In the genomic region with DNA sequence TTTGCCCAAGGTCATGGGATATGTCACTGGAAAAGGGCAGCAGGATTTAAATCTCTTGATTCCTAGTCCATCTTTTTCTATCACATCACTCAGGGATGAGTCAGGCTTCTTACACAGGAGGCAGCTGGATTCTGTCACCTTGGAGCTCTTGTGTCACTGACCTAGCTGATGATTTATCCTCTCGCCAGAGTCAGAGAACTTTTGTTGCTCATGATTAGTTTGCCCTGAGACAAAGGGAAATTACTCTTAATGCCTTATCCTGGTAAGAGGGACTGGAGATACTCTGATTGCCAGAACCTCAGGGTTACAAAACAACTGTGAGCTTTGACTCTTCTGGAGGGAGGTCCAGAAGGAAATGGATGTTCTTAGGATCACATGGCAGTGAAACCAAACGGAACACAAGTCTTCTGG, we compare ENCODE assay signal across 12 cellular contexts. TPM values are rescaled to one million over a fixed set of nuclear protein-coding genes. Genes with fewer than 3 reads are reported as not detected.
A peak's percentile ranks its signal among the peaks of the same experiment; 100 is the strongest.
DNase-seq lines count a peak whose midpoint lies in the region; ATAC-seq and TF ChIP-seq lines count a peak whose summit lies in the region.
"Had no signal": no experiment of that assay in that cellular context is flagged by ENCODE, and none has a peak within 500 bp of the region (broad histone marks: within the 10 kb centered on the region; RNA-seq: fewer than 3 reads in every experiment).

No MANE protein-coding gene starts in this region.

- H3K36me3 ChIP-seq in left ventricle myocardium inferior (peaks cover 42% of the 10 kb centered on the region), smooth muscle cell (ENCODE audit: low read depth) (no peaks in the 10 kb centered on the region)

- no peak overlapping the region for H3K4me3 Mint-ChIP-seq in activated T-helper 17 cell treated with anti-CD3 and anti-CD28 coated beads, Interleukin-2, amount 50 U/mL, for 72 hours
- no peak overlapping the region for H3K4me3 Mint-ChIP-seq in activated CD8-positive, alpha-beta T cell treated with anti-CD3 and anti-CD28 coated beads, Interleukin-2, amount 10 ng/mL, durations not matched to agents 7 days and 5 days
- H3K4me3 Mint-ChIP-seq in naive thymus-derived CD8-positive, alpha-beta T cell: no peak overlapping the region
- H3K4me3 Mint-ChIP-seq: stimulated activated naive CD8-positive, alpha-beta T cell treated with anti-CD3 and anti-CD28 coated beads, Interleukin-15, amount 100 ng/mL, for 72 hours had no signal

- H3K9me3 Mint-ChIP-seq in activated T-helper 17 cell treated with anti-CD3 and anti-CD28 coated beads, Interleukin-2, amount 50 U/mL, for 72 hours: no peaks in the 10 kb centered on the region
- H3K9me3 Mint-ChIP-seq in activated CD8-positive, alpha-beta T cell treated with anti-CD3 and anti-CD28 coated beads, Interleukin-2, amount 10 ng/mL, durations not matched to agents 7 days and 5 days (ENCODE audit: insufficient read depth): no peaks in the 10 kb centered on the region
- H3K9me3 Mint-ChIP-seq in naive thymus-derived CD8-positive, alpha-beta T cell: no peaks in the 10 kb centered on the region
- H3K9me3 Mint-ChIP-seq: stimulated activated naive CD8-positive, alpha-beta T cell treated with anti-CD3 and anti-CD28 coated beads, Interleukin-15, amount 100 ng/mL, for 72 hours had no signal

- no peaks in the 10 kb centered on the region for H3K27me3 ChIP-seq in left ventricle myocardium inferior (ENCODE audit: low read depth)
- no peaks in the 10 kb centered on the region for H3K27me3 ChIP-seq in smooth muscle cell (ENCODE audit: low read depth)

- peak overlapping the region; percentile 56 for H3K27ac ChIP-seq in left ventricle myocardium inferior (replicated peaks)
- peak overlapping the region; percentile 81 for H3K27ac ChIP-seq in smooth muscle cell (ENCODE audit: low read depth)

- H3K27ac Mint-ChIP-seq in activated T-helper 17 cell treated with anti-CD3 and anti-CD28 coated beads, Interleukin-2, amount 50 U/mL, for 72 hours: no peak overlapping the region
- H3K27ac Mint-ChIP-seq in activated CD8-positive, alpha-beta T cell treated with anti-CD3 and anti-CD28 coated beads, Interleukin-2, amount 10 ng/mL, durations not matched to agents 7 days and 5 days: no peak overlapping the region
- peak overlapping the region in 2 of 10 donors; percentile 24 to 31 for H3K27ac Mint-ChIP-seq in naive thymus-derived CD8-positive, alpha-beta T cell
- H3K27ac Mint-ChIP-seq: stimulated activated naive CD8-positive, alpha-beta T cell treated with anti-CD3 and anti-CD28 coated beads, Interleukin-15, amount 100 ng/mL, for 72 hours had no signal

- peaks cover 45% of the 10 kb centered on the region for H3K36me3 Mint-ChIP-seq in activated T-helper 17 cell treated with anti-CD3 and anti-CD28 coated beads, Interleukin-2, amount 50 U/mL, for 72 hours (ENCODE audit: low read depth)
- peaks cover 19% of the 10 kb centered on the region for H3K36me3 Mint-ChIP-seq in activated CD8-positive, alpha-beta T cell treated with anti-CD3 and anti-CD28 coated beads, Interleukin-2, amount 10 ng/mL, durations not matched to agents 7 days and 5 days (ENCODE audit: low read depth)
- peaks cover 0 to 54% (median 5%) of the 10 kb centered on the region in 3 donors for H3K36me3 Mint-ChIP-seq in naive thymus-derived CD8-positive, alpha-beta T cell

- peak overlapping the region; percentile 41 for H3K9ac ChIP-seq in smooth muscle cell (ENCODE audit: low read depth)

- H3K79me2 ChIP-seq in smooth muscle cell (ENCODE audit: low read depth): no peaks in the 10 kb centered on the region

- ATAC-seq in activated T-helper 17 cell treated with anti-CD3 and anti-CD28 coated beads, Interleukin-2, amount 50 U/mL, for 72 hours (replicated peaks): peak; percentile 26
- ATAC-seq in HG02588 (IDR thresholded peaks at IDR 0.05; ENCODE audit: unreplicated experiment): no peak
- ATAC-seq in activated CD8-positive, alpha-beta T cell treated with anti-CD3 and anti-CD28 coated beads, Interleukin-2, amount 10 ng/mL, durations not matched to agents 7 days and 5 days: no peak
- ATAC-seq in naive thymus-derived CD8-positive, alpha-beta T cell: no peak
- ATAC-seq: stimulated activated naive CD8-positive, alpha-beta T cell treated with anti-CD3 and anti-CD28 coated beads, Interleukin-15, amount 100 ng/mL, for 72 hours had no signal

- H3K4me1 Mint-ChIP-seq in activated T-helper 17 cell treated with anti-CD3 and anti-CD28 coated beads, Interleukin-2, amount 50 U/mL, for 72 hours: no peaks in the 10 kb centered on the region
- H3K4me1 Mint-ChIP-seq in activated CD8-positive, alpha-beta T cell treated with anti-CD3 and anti-CD28 coated beads, Interleukin-2, amount 10 ng/mL, durations not matched to agents 7 days and 5 days (ENCODE audit: low read depth): no peaks in the 10 kb centered on the region
- H3K4me1 Mint-ChIP-seq in naive thymus-derived CD8-positive, alpha-beta T cell: peaks cover 0 to 7% (median 0%) of the 10 kb centered on the region in 4 donors

- no peak overlapping the region for H2AFZ ChIP-seq in smooth muscle cell (ENCODE audit: low read depth)

- no peaks in the 10 kb centered on the region for H3K27me3 Mint-ChIP-seq in activated T-helper 17 cell treated with anti-CD3 and anti-CD28 coated beads, Interleukin-2, amount 50 U/mL, for 72 hours
- no peaks in the 10 kb centered on the region for H3K27me3 Mint-ChIP-seq in activated CD8-positive, alpha-beta T cell treated with anti-CD3 and anti-CD28 coated beads, Interleukin-2, amount 10 ng/mL, durations not matched to agents 7 days and 5 days (ENCODE audit: low read depth)
- H3K27me3 Mint-ChIP-seq in naive thymus-derived CD8-positive, alpha-beta T cell: no peaks in the 10 kb centered on the region
- H3K27me3 Mint-ChIP-seq: stimulated activated naive CD8-positive, alpha-beta T cell treated with anti-CD3 and anti-CD28 coated beads, Interleukin-15, amount 100 ng/mL, for 72 hours had no signal

- H3K4me3 ChIP-seq in left ventricle myocardium inferior (no peak overlapping the region), smooth muscle cell (no peak overlapping the region)

- H3F3A ChIP-seq in smooth muscle cell (ENCODE audit: low read depth): peaks cover 4% of the 10 kb centered on the region

- peak overlapping the region; percentile 15 for H3K4me2 ChIP-seq in smooth muscle cell

- CTCF ChIA-PET in activated CD8-positive, alpha-beta T cell treated with anti-CD3 and anti-CD28 coated beads, Interleukin-2, amount 10 ng/mL, durations not matched to agents 7 days and 5 days (lab: Charles Lee): interaction anchor here (1.8 kb wide), 1 partner anchor 64 kb away, joined by 3 read pairs; no protein-coding TSS in a partner anchor

- 4% methylated on average over 2 of the region's 2 CpGs for WGBS in smooth muscle cell (ENCODE audit: low lambda C conversion rate)

- DNase-seq in HCEC 1CT (peak; percentile 98), left ventricle myocardium inferior (no peak), smooth muscle cell (lab: John Stamatoyannopoulos, UW; ENCODE audit: unreplicated experiment) (no peak), NCI-H1694 treated with DMSO at 0.1 percent for 48 hours (lab: John Stamatoyannopoulos, UW) (no peak)
- DNase-seq in activated CD8-positive, alpha-beta T cell treated with anti-CD3 and anti-CD28 coated beads, Interleukin-2, amount 10 ng/mL, durations not matched to agents 7 days and 5 days: no peak
- DNase-seq in naive thymus-derived CD8-positive, alpha-beta T cell: no peak
- DNase-seq: activated CD4-positive, CD25-positive, alpha-beta regulatory T cell treated with anti-CD3 and anti-CD28 coated beads, Interleukin-2, amount 50 U/mL, for 72 hours; NCI-H1436; nucleus accumbens; stimulated activated naive CD8-positive, alpha-beta T cell treated with anti-CD3 and anti-CD28 coated beads, Interleukin-15, amount 100 ng/mL, for 72 hours had no signal

- H3K4me1 ChIP-seq in left ventricle myocardium inferior (peaks cover 16% of the 10 kb centered on the region), smooth muscle cell (ENCODE audit: low read depth) (peaks cover 5% of the 10 kb centered on the region)

- TF ChIP-seq CTCF in left ventricle myocardium inferior (IDR thresholded peaks at IDR 0.05; ENCODE audit: borderline replicate concordance) (no peak), smooth muscle cell (IDR thresholded peaks at IDR 0.05; ENCODE audit: borderline replicate concordance, insufficient read depth, poor library complexity, severe bottlenecking) (no peak)

- POLR2A ChIA-PET in activated CD8-positive, alpha-beta T cell treated with anti-CD3 and anti-CD28 coated beads, Interleukin-2, amount 10 ng/mL, durations not matched to agents 7 days and 5 days (lab: Charles Lee): no interaction called here
- POLR2A ChIA-PET in naive thymus-derived CD8-positive, alpha-beta T cell (lab: Charles Lee): interaction anchor here (1.0 kb wide), 1 partner anchor 78 kb away, joined by 3 read pairs; no protein-coding TSS in a partner anchor

- H4K20me1 ChIP-seq in smooth muscle cell (ENCODE audit: low read depth): no peaks in the 10 kb centered on the region

- H3K9me3 ChIP-seq in left ventricle myocardium inferior (replicated peaks) (no peaks in the 10 kb centered on the region), smooth muscle cell (replicated peaks; ENCODE audit: low read depth) (no peaks in the 10 kb centered on the region)

- intact Hi-C loops in left ventricle myocardium inferior (cut with micrococcal nuclease): no loop called here

RNA-seq across cellular contexts. Expression of a gene that starts 10.1 kb away (rescaled TPM):
- 100 to 1,000 TPM in 1 of 2 donors, 10 to 100 TPM in 1; 56.2 to 104 TPM for total RNA-seq in activated T-helper 17 cell treated with anti-CD3 and anti-CD28 coated beads, Interleukin-2, amount 50 U/mL, for 72 hours
- total RNA-seq in left ventricle myocardium inferior: 53.1 TPM
- 52.4 and 54.0 TPM in 2 replicates for total RNA-seq in smooth muscle cell
- polyA plus RNA-seq in smooth muscle cell: 44.1 and 50.6 TPM in 2 replicates
- 10 to 100 TPM; 62.0 to 67.7 TPM for total RNA-seq in activated CD8-positive, alpha-beta T cell treated with anti-CD3 and anti-CD28 coated beads, Interleukin-2, amount 10 ng/mL, durations not matched to agents 7 days and 5 days
- 10 to 100 TPM; 62.4 to 77.3 TPM for total RNA-seq in naive thymus-derived CD8-positive, alpha-beta T cell
- 10 to 100 TPM; 48.1 to 66.8 (median 61.4) TPM for polyA plus RNA-seq in naive thymus-derived CD8-positive, alpha-beta T cell

RNA-seq across cellular contexts. Expression of a gene that starts 10.2 kb away (rescaled TPM):
- total RNA-seq in activated T-helper 17 cell treated with anti-CD3 and anti-CD28 coated beads, Interleukin-2, amount 50 U/mL, for 72 hours: 10 to 100 TPM; 32.0 to 40.6 TPM
- total RNA-seq in left ventricle myocardium inferior (13.5 TPM), smooth muscle cell (10.8 and 11.9 TPM in 2 replicates)
- 27.6 and 34.9 TPM in 2 replicates for polyA plus RNA-seq in smooth muscle cell
- 10 to 100 TPM; 17.9 to 19.6 TPM for total RNA-seq in activated CD8-positive, alpha-beta T cell treated with anti-CD3 and anti-CD28 coated beads, Interleukin-2, amount 10 ng/mL, durations not matched to agents 7 days and 5 days
- 10 to 100 TPM; 20.4 to 24.6 TPM for total RNA-seq in naive thymus-derived CD8-positive, alpha-beta T cell
- 10 to 100 TPM; 17.7 to 30.4 (median 23.9) TPM for polyA plus RNA-seq in naive thymus-derived CD8-positive, alpha-beta T cell
